ENCODE assay signal across 8 cellular contexts in genomic region chr11:62652156-62653006, GRCh38. TPM values are rescaled to one million over a fixed set of nuclear protein-coding genes. Genes with fewer than 3 reads are reported as not detected.
DNase-seq lines count a peak whose midpoint lies in the region; ATAC-seq and TF ChIP-seq lines count a peak whose summit lies in the region.

No MANE protein-coding gene starts in this region.

- H3K27ac ChIP-seq in heart left ventricle (peak overlapping the region; percentile 63 to 96 (median 91)), smooth muscle cell (ENCODE audit: low read depth) (peak overlapping the region; percentile 78)

- TF ChIP-seq CTCF in heart left ventricle (IDR thresholded peaks at IDR 0.05): no peak
- no peak for TF ChIP-seq CTCF in fibroblast of villous mesenchyme (IDR thresholded peaks at IDR 0.05; ENCODE audit: insufficient read depth, low read depth, low read length)
- no peak for TF ChIP-seq CTCF in smooth muscle cell (IDR thresholded peaks at IDR 0.05; ENCODE audit: borderline replicate concordance, insufficient read depth, poor library complexity, severe bottlenecking)

- peak overlapping the region; percentile 100 for H2AFZ ChIP-seq in smooth muscle cell (ENCODE audit: low read depth)

- H3K9me3 Mint-ChIP-seq in T-helper 1 cell treated with Interleukin-12 subunit alpha and Interleukin-12 subunit beta and Interleukin-4 antibody, amounts not matched to agents 30 μg/mL and 1 μg/mL, for 36 hours: no peaks in the 10 kb centered on the region

- peak overlapping the region; percentile 94 for H3K9ac ChIP-seq in smooth muscle cell (ENCODE audit: low read depth)

- ATAC-seq in heart left ventricle: no peak
- no peak for ATAC-seq in left cardiac atrium
- no peak for ATAC-seq in HG03354 (IDR thresholded peaks at IDR 0.05; ENCODE audit: poor library complexity, severe bottlenecking, unreplicated experiment)

- H3K27me3 ChIP-seq in heart left ventricle: no peaks in the 10 kb centered on the region
- H3K27me3 ChIP-seq in smooth muscle cell (ENCODE audit: low read depth): no peaks in the 10 kb centered on the region

- no peak for TF ChIP-seq POLR2A in heart left ventricle (IDR thresholded peaks at IDR 0.05)

- peak overlapping the region; percentile 92 for H3K4me2 ChIP-seq in smooth muscle cell

- peak in 1 of 5 donors; percentile 24 for DNase-seq in heart left ventricle
- no peak for DNase-seq in left cardiac atrium
- DNase-seq in fibroblast of villous mesenchyme (ENCODE audit: low read depth): no peak
- no peak for DNase-seq in smooth muscle cell (lab: John Stamatoyannopoulos, UW; ENCODE audit: unreplicated experiment)
- no peak for DNase-seq in LoVo (ENCODE audit: low spot score)
- DNase-seq in SW480 (ENCODE audit: low spot score): no peak

- H3K4me1 ChIP-seq in heart left ventricle (peaks cover 0 to 20% (median 14%) of the 10 kb centered on the region in 12 donors), smooth muscle cell (ENCODE audit: low read depth) (peaks cover 3% of the 10 kb centered on the region)

- H3K27me3 Mint-ChIP-seq in T-helper 1 cell treated with Interleukin-12 subunit alpha and Interleukin-12 subunit beta and Interleukin-4 antibody, amounts not matched to agents 30 μg/mL and 1 μg/mL, for 36 hours (ENCODE audit: low read depth): no peaks in the 10 kb centered on the region

- H3K9me3 ChIP-seq in heart left ventricle (no peaks in the 10 kb centered on the region), smooth muscle cell (replicated peaks; ENCODE audit: low read depth) (no peaks in the 10 kb centered on the region)

- H3K36me3 ChIP-seq in heart left ventricle (peaks cover 0 to 25% (median 21%) of the 10 kb centered on the region in 9 donors), smooth muscle cell (ENCODE audit: low read depth) (no peaks in the 10 kb centered on the region)

- H3K4me3 Mint-ChIP-seq in T-helper 1 cell treated with Interleukin-12 subunit alpha and Interleukin-12 subunit beta and Interleukin-4 antibody, amounts not matched to agents 30 μg/mL and 1 μg/mL, for 36 hours: peak overlapping the region; percentile 91

- 37 to 40% (median 39%) methylated on average over 16 of the region's 16 CpGs for WGBS in heart left ventricle, 4 donors
- 42% methylated on average over 16 of the region's 16 CpGs for WGBS in smooth muscle cell (ENCODE audit: low lambda C conversion rate)

- H3K36me3 Mint-ChIP-seq in T-helper 1 cell treated with Interleukin-12 subunit alpha and Interleukin-12 subunit beta and Interleukin-4 antibody, amounts not matched to agents 30 μg/mL and 1 μg/mL, for 36 hours (ENCODE audit: low read depth): peaks cover 13% of the 10 kb centered on the region

- H3K79me2 ChIP-seq in smooth muscle cell (ENCODE audit: low read depth): peaks cover 19% of the 10 kb centered on the region

- intact Hi-C loops in heart left ventricle (cut with DNase I): no loop called here
- intact Hi-C loops in left cardiac atrium (cut with DNase I): no loop called here

- peak overlapping the region; percentile 73 to 97 (median 92) for H3K4me3 ChIP-seq in heart left ventricle
- H3K4me3 ChIP-seq in fibroblast of villous mesenchyme (ENCODE audit: low read depth, low read length): peak overlapping the region; percentile 83
- H3K4me3 ChIP-seq in smooth muscle cell: peak overlapping the region; percentile 86

- peaks cover 24% of the 10 kb centered on the region for H3K4me1 Mint-ChIP-seq in T-helper 1 cell treated with Interleukin-12 subunit alpha and Interleukin-12 subunit beta and Interleukin-4 antibody, amounts not matched to agents 30 μg/mL and 1 μg/mL, for 36 hours (ENCODE audit: low read depth)

- peak overlapping the region; percentile 88 for H3K27ac Mint-ChIP-seq in T-helper 1 cell treated with Interleukin-12 subunit alpha and Interleukin-12 subunit beta and Interleukin-4 antibody, amounts not matched to agents 30 μg/mL and 1 μg/mL, for 36 hours

- no peaks in the 10 kb centered on the region for H3F3A ChIP-seq in smooth muscle cell (ENCODE audit: low read depth)

- H4K20me1 ChIP-seq in smooth muscle cell (ENCODE audit: low read depth): no peaks in the 10 kb centered on the region

RNA-seq across cellular contexts. Expression of gene INTS5, which starts 0.7 kb away (rescaled TPM):
- total RNA-seq in heart left ventricle (10 to 100 TPM in 7 of 9 donors, 1 to 10 TPM in 2; 9.1 to 23.2 (median 11.5) TPM), left cardiac atrium (10 to 100 TPM; 11.0 to 13.8 TPM), fibroblast of villous mesenchyme (20.7 and 21.6 TPM in 2 replicates), smooth muscle cell (7.3 and 8.2 TPM in 2 replicates)
- polyA plus RNA-seq in heart left ventricle (10 to 100 TPM in 1 of 2 donors, 1 to 10 TPM in 1; 3.3 to 15.5 TPM), smooth muscle cell (11.9 and 13.2 TPM in 2 replicates)

RNA-seq across cellular contexts. Expression of gene GANAB, which starts 6.0 kb away (rescaled TPM):
- total RNA-seq in heart left ventricle (100 to 1,000 TPM in 4 of 9 donors, 10 to 100 TPM in 5; 64.4 to 182 (median 99.1) TPM), left cardiac atrium (100 to 1,000 TPM; 130 to 136 TPM), fibroblast of villous mesenchyme (178 and 211 TPM in 2 replicates), smooth muscle cell (176 and 186 TPM in 2 replicates)
- polyA plus RNA-seq in heart left ventricle (100 to 1,000 TPM in 1 of 2 donors, 10 to 100 TPM in 1; 49.3 to 113 TPM), smooth muscle cell (194 and 225 TPM in 2 replicates)

RNA-seq across cellular contexts. Expression of gene C11orf98, which starts 12.6 kb away (rescaled TPM):
- 10 to 100 TPM; 24.0 to 56.2 (median 28.5) TPM for total RNA-seq in heart left ventricle
- 100 to 1,000 TPM in 1 of 2 donors, 10 to 100 TPM in 1; 75.1 to 191 TPM for polyA plus RNA-seq in heart left ventricle
- total RNA-seq in left cardiac atrium: 10 to 100 TPM; 33.9 to 41.1 TPM
- total RNA-seq in fibroblast of villous mesenchyme: 23.7 and 27.7 TPM in 2 replicates
- 54.4 and 68.4 TPM in 2 replicates for total RNA-seq in smooth muscle cell
- 101 and 114 TPM in 2 replicates for polyA plus RNA-seq in smooth muscle cell

RNA-seq across cellular contexts. Expression of gene CSKMT, which starts 12.7 kb away (rescaled TPM):
- total RNA-seq in heart left ventricle (1 to 10 TPM in 7 of 9 donors, under 1 TPM in 2; 0.38 to 8.7 (median 4.2) TPM), left cardiac atrium (10 to 100 TPM in 1 of 2 donors, 1 to 10 TPM in 1; 6.6 to 10.0 TPM), fibroblast of villous mesenchyme (4.5 and 7.8 TPM in 2 replicates), smooth muscle cell (1.3 and 4.9 TPM in 2 replicates)
- polyA plus RNA-seq in heart left ventricle (1 to 10 TPM; 4.4 to 6.6 TPM), smooth muscle cell (1.4 and 9.8 TPM in 2 replicates)

RNA-seq across cellular contexts. Expression of gene UQCC3, which starts 19.1 kb away (rescaled TPM):
- total RNA-seq in heart left ventricle (1 to 10 TPM; 5.3 to 8.8 (median 5.9) TPM), left cardiac atrium (1 to 10 TPM; 6.2 to 7.0 TPM), fibroblast of villous mesenchyme (6.5 and 10.0 TPM in 2 replicates), smooth muscle cell (5.5 and 7.7 TPM in 2 replicates)
- polyA plus RNA-seq in heart left ventricle (10 to 100 TPM; 11.5 to 15.8 TPM), smooth muscle cell (14.4 and 16.7 TPM in 2 replicates)
